14 cellular contexts compared by ENCODE assay signal in genomic region chr1:235324296-235324695, GRCh38. TPM values are rescaled to one million over a fixed set of nuclear protein-coding genes. Genes with fewer than 3 reads are reported as not detected.
DNase-seq lines count a peak whose midpoint lies in the region; ATAC-seq and TF ChIP-seq lines count a peak whose summit lies in the region.
"Had no signal": no experiment of that assay in that cellular context is flagged by ENCODE, and none has a peak within 500 bp of the region (broad histone marks: within the 10 kb centered on the region; RNA-seq: fewer than 3 reads in every experiment).

No MANE protein-coding gene starts in this region.

- H3K27ac ChIP-seq in breast epithelium = no peak overlapping the region
- no peak overlapping the region for H3K27ac ChIP-seq in iPS-18a (ENCODE audit: low read length)

- H3K4me3 ChIP-seq in breast epithelium = no peak overlapping the region
- peak overlapping the region; percentile 91 for H3K4me3 ChIP-seq in iPS-18a (ENCODE audit: low read length)

- TF ChIP-seq POLR2A in breast epithelium (IDR thresholded peaks at IDR 0.05) = no peak

- H3K36me3 ChIP-seq in breast epithelium (no peaks in the 10 kb centered on the region), iPS-18a (ENCODE audit: control insufficient read depth, low read depth, low read length) (peaks cover 9% of the 10 kb centered on the region)

- H3K4me1 Mint-ChIP-seq in MCF 10A (ENCODE audit: insufficient read depth, unreplicated experiment) (peaks cover 29% of the 10 kb centered on the region), WTC11 (peaks cover 35% of the 10 kb centered on the region), type B pancreatic cell (ENCODE audit: unreplicated experiment) (peaks cover 25% of the 10 kb centered on the region)

- H3K4me1 ChIP-seq in breast epithelium = peaks cover 0 to 8% of the 10 kb centered on the region in 2 donors
- peaks cover 13% of the 10 kb centered on the region for H3K4me1 ChIP-seq in iPS-18a (ENCODE audit: control insufficient read depth, low read depth, low read length)

- no peak for ATAC-seq in WTC11
- ATAC-seq in GM21737 (IDR thresholded peaks at IDR 0.05; ENCODE audit: unreplicated experiment) = no peak
- ATAC-seq: activated CD4-positive, CD25-positive, alpha-beta regulatory T cell treated with anti-CD3 and anti-CD28 coated beads, Interleukin-2, amount 50 U/mL, for 24 hours had no signal

- H3K9me3 Mint-ChIP-seq in MCF 10A (ENCODE audit: unreplicated experiment) (no peaks in the 10 kb centered on the region), WTC11 (no peaks in the 10 kb centered on the region), type B pancreatic cell (no peaks in the 10 kb centered on the region)

- BruUV-seq in MCF 10A (replicated peaks; lab: Mats Ljungman, UMichigan) = no TSS peak

- H3K9ac ChIP-seq in iPS-18a (ENCODE audit: low read length) = no peak overlapping the region

- H3K27me3 ChIP-seq in breast epithelium (no peaks in the 10 kb centered on the region), iPS-18a (ENCODE audit: control insufficient read depth, insufficient read depth, low read length) (no peaks in the 10 kb centered on the region)

- TF ChIP-seq CTCF in MCF 10A (IDR thresholded peaks at IDR 0.05; ENCODE audit: unreplicated experiment) (no peak), breast epithelium (IDR thresholded peaks at IDR 0.05) (no peak), WTC11 (IDR thresholded peaks at IDR 0.05) (no peak), type B pancreatic cell (conservative IDR thresholded peaks at IDR 0.05) (no peak)

- H3K27ac Mint-ChIP-seq in MCF 10A (ENCODE audit: low read depth, unreplicated experiment) (peak overlapping the region; percentile 1), WTC11 (peak overlapping the region; percentile 73), type B pancreatic cell (peak overlapping the region; percentile 44)

- POLR2A ChIA-PET in MCF 10A (lab: Yijun Ruan, JAX) (interaction anchor here (0.6 to 9.2 kb wide), 19 partner anchors 9 to 818 kb away, joined by 3 to 193 read pairs (median 5); partner anchors contain the start of genes B3GALNT2, RBM34 and TBCE), WTC11 (lab: Charles Lee) (no interaction called here)

- H3K9me3 ChIP-seq in breast epithelium (no peaks in the 10 kb centered on the region), iPS-18a (ENCODE audit: control insufficient read depth, low read depth, low read length) (no peaks in the 10 kb centered on the region)

- CTCF ChIA-PET in MCF 10A (lab: Yijun Ruan, JAX) (interaction anchor here (0.7 to 5.1 kb wide), 8 partner anchors 9 to 92 kb away, joined by 3 to 34 read pairs (median 4); partner anchors contain the start of gene TBCE), WTC11 (lab: Charles Lee) (no interaction called here)

- H3K36me3 Mint-ChIP-seq in MCF 10A (ENCODE audit: insufficient read depth, unreplicated experiment) (peaks cover 56% of the 10 kb centered on the region), WTC11 (peaks cover 29% of the 10 kb centered on the region), type B pancreatic cell (peaks cover 20% of the 10 kb centered on the region)

- intact Hi-C loops in MCF 10A (cut with micrococcal nuclease) = no loop called here
- intact Hi-C loops in breast epithelium (cut with DNase I; ENCODE audit: low total_unique reads) = no loop called here

- DNase-seq in MCF 10A (ENCODE audit: unreplicated experiment) (no peak), breast epithelium (ENCODE audit: low spot score in 2 of 2) (no peak), WTC11 (ENCODE audit: low spot score) (no peak), type B pancreatic cell (ENCODE audit: extremely low spot score, unreplicated experiment) (no peak), D341Med (ENCODE audit: low spot score) (no peak), NCI-H1105 treated with DMSO at 0.1 percent for 48 hours (lab: John Stamatoyannopoulos, UW) (no peak)
- DNase-seq: AML-193; dermis blood vessel endothelial cell; foreskin fibroblast; NCI-H69; stimulated activated CD4-positive, alpha-beta T cell treated with anti-CD3 and anti-CD28 coated beads, Interleukin-12 subunit alpha, Interleukin-12 subunit beta, amount 100 ng/mL, for 4 hours had no signal

- H3K27me3 Mint-ChIP-seq in MCF 10A (ENCODE audit: insufficient read depth, unreplicated experiment) (no peaks in the 10 kb centered on the region), WTC11 (ENCODE audit: low read depth) (no peaks in the 10 kb centered on the region), type B pancreatic cell (no peaks in the 10 kb centered on the region)

- H3K4me3 Mint-ChIP-seq in MCF 10A (ENCODE audit: unreplicated experiment) (peak overlapping the region; percentile 35), WTC11 (peak overlapping the region; percentile 53), type B pancreatic cell (peak overlapping the region; percentile 71)

TF ChIP-seq in WTC11, 78 proteins besides CTCF, POLR2A, EP300 and RAD21 (continues in another document):
- TF ChIP-seq PRDM15 (CRISPR knock-in tag; IDR thresholded peaks at IDR 0.05) (no peak), NFYB (CRISPR knock-in tag; conservative IDR thresholded peaks at IDR 0.05; ENCODE audit: low read depth) (no peak), FOXJ3 (CRISPR knock-in tag; IDR thresholded peaks at IDR 0.05; ENCODE audit: borderline replicate concordance) (no peak), NFE2L1 (CRISPR knock-in tag; IDR thresholded peaks at IDR 0.05) (no peak), MYBL2 (CRISPR knock-in tag; IDR thresholded peaks at IDR 0.05) (no peak), ZNF423 (CRISPR knock-in tag; IDR thresholded peaks at IDR 0.05) (no peak), SMAD4 (CRISPR knock-in tag; IDR thresholded peaks at IDR 0.05) (no peak), IRF2 (CRISPR knock-in tag; IDR thresholded peaks at IDR 0.05; ENCODE audit: borderline replicate concordance, low read depth) (no peak), CBFB (CRISPR knock-in tag; IDR thresholded peaks at IDR 0.05; ENCODE audit: low read depth) (no peak), OVOL2 (CRISPR knock-in tag; IDR thresholded peaks at IDR 0.05; ENCODE audit: borderline replicate concordance) (no peak), NR1H2 (CRISPR knock-in tag; IDR thresholded peaks at IDR 0.05) (no peak), CREM (CRISPR knock-in tag; IDR thresholded peaks at IDR 0.05) (no peak)
- TF ChIP-seq, protein P1, sequence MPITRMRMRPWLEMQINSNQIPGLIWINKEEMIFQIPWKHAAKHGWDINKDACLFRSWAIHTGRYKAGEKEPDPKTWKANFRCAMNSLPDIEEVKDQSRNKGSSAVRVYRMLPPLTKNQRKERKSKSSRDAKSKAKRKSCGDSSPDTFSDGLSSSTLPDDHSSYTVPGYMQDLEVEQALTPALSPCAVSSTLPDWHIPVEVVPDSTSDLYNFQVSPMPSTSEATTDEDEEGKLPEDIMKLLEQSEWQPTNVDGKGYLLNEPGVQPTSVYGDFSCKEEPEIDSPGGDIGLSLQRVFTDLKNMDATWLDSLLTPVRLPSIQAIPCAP (CRISPR knock-in tag; IDR thresholded peaks at IDR 0.05) = no peak
- TF ChIP-seq, protein P2, sequence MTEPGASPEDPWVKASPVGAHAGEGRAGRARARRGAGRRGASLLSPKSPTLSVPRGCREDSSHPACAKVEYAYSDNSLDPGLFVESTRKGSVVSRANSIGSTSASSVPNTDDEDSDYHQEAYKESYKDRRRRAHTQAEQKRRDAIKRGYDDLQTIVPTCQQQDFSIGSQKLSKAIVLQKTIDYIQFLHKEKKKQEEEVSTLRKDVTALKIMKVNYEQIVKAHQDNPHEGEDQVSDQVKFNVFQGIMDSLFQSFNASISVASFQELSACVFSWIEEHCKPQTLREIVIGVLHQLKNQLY (CRISPR knock-in tag; IDR thresholded peaks at IDR 0.05) = no peak

RNA-seq across cellular contexts. Expression of gene ARID4B, which starts 3.7 kb away (rescaled TPM):
- 48.7 and 61.0 TPM in 2 replicates for total RNA-seq in MCF 10A (2022)
- 10 to 100 TPM; 34.4 to 91.6 (median 76.7) TPM for total RNA-seq in breast epithelium
- total RNA-seq in WTC11 (2021) = 30.2 to 35.7 TPM (median 32.8 TPM) in 3 replicates
- 33.5 and 42.4 TPM in 2 replicates for total RNA-seq in type B pancreatic cell (ENCODE audit: low replicate concordance)

RNA-seq across cellular contexts. Expression of gene GGPS1, which starts 4.1 kb away (rescaled TPM):
- total RNA-seq in MCF 10A (2022) (56.5 and 74.8 TPM in 2 replicates), breast epithelium (10 to 100 TPM; 17.7 to 38.3 (median 22.4) TPM), WTC11 (2021) (37.3 to 43.5 TPM (median 39.2 TPM) in 3 replicates), type B pancreatic cell (ENCODE audit: low replicate concordance) (33.9 and 45.5 TPM in 2 replicates)

RNA-seq across cellular contexts. Expression of gene TBCE, which starts 42.9 kb away (rescaled TPM):
- 45.6 and 52.5 TPM in 2 replicates for total RNA-seq in MCF 10A (2022)
- total RNA-seq in breast epithelium = 10 to 100 TPM; 13.3 to 21.2 (median 19.7) TPM
- 33.3 to 40.1 TPM (median 34.8 TPM) in 3 replicates for total RNA-seq in WTC11 (2021)
- 25.2 and 30.3 TPM in 2 replicates for total RNA-seq in type B pancreatic cell (ENCODE audit: low replicate concordance)

Comparison
In these comparisons a context has a peak if more than half of its experiments do, and no peak if none do; other contexts are left out.
1. H3K27ac Mint-ChIP-seq: peak in every context shown above with its lines; median percentile 73 in WTC11; 44 in type B pancreatic cell; 1 in MCF 10A.